In the genomic region with DNA sequence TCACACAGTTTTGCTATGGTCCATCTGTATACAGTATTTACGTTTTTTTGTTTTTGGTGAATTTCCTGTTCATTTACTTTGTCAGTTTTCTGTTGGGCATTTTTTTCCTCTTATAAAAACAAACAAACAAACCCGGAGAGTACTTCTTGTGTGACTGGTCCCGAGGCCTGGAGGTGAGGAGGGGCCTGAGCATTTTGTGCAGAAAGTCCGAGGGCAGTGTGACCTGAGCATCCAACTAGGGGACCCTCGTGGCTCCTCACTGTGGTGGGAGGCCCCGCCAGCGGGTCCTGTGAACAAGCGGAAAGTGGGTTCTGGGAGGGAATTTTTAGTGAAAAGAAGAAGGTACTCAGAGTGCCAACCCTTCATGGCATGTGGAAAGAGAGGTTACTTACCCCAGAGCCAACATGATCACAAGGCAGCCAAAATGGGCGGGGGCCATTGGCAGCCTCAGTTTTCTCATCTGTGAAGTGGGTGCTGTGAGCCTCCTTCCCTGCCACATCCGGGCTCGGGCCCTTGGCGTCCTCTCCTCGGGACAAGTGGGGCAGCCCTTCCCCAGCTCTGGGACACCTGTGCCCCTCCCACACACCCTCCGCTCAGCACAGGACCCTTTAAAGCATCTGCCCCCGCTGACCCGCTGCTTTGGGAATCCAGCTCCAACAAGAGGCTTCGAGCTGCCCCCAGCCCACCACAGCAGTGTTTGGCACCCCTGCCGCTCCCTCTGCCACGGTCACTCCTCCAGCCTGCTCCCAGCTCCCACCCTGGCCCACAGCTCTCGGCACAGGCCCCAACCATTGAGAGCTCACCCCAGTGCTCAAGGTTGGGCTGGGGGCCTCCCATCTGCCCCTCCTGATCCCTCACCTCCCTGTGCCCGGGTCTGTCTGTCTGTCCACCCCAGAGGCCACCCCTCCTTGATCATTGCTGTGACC, we compare ENCODE assay signal across 15 cellular contexts. TPM values are rescaled to one million over a fixed set of nuclear protein-coding genes. Genes with fewer than 3 reads are reported as not detected.
"Had no signal": no experiment of that assay in that cellular context is flagged by ENCODE, and none has a peak within 500 bp of the region (broad histone marks: within the 10 kb centered on the region; RNA-seq: fewer than 3 reads in every experiment).

No MANE protein-coding gene starts in this region.

- H3K4me3 ChIP-seq: esophagus muscularis mucosa, gastroesophageal sphincter, heart right ventricle, left ventricle myocardium inferior, pancreas, transverse colon had no signal

- H3K4me1 ChIP-seq: esophagus muscularis mucosa, gastroesophageal sphincter, heart right ventricle, left ventricle myocardium inferior, pancreas, transverse colon had no signal

- H3K27ac ChIP-seq: esophagus muscularis mucosa, gastroesophageal sphincter, heart right ventricle, left ventricle myocardium inferior, pancreas, transverse colon had no signal

- ATAC-seq: activated CD4-positive, alpha-beta T cell treated with anti-CD3 and anti-CD28 coated beads for 36 hours; gastroesophageal sphincter; heart right ventricle; naive thymus-derived CD8-positive, alpha-beta T cell; pancreas had no signal

- DNase-seq: activated CD4-positive, alpha-beta T cell treated with anti-CD3 and anti-CD28 coated beads for 36 hours; activated CD4-positive, alpha-beta T cell treated with anti-CD3 and anti-CD28 coated beads, Interleukin-2, amount 50 U/mL, for 48 hours; activated gamma-delta T cell treated with Interleukin-2 at 50 U/mL for 16 hours; effector CD8-positive, alpha-beta T cell; heart right ventricle; kidney glomerular epithelial cell; left ventricle myocardium inferior; stimulated activated naive CD4-positive, alpha-beta T cell treated with Interleukin-2 at 50 U/mL for 16 hours; transverse colon had no signal

- H3K9me3 ChIP-seq: esophagus muscularis mucosa, gastroesophageal sphincter, heart right ventricle, left ventricle myocardium inferior, pancreas, transverse colon had no signal

- H3K27me3 ChIP-seq: pancreas, transverse colon had no signal

- FAIRE-seq: endothelial cell of umbilical vein, pancreas had no signal

- H3K36me3 ChIP-seq: esophagus muscularis mucosa, gastroesophageal sphincter, heart right ventricle, left ventricle myocardium inferior, pancreas, transverse colon had no signal

RNA-seq across cellular contexts. Expression of gene GPR78, which starts 22.8 kb away (rescaled TPM):
- total RNA-seq: activated CD4-positive, alpha-beta T cell treated with anti-CD3 and anti-CD28 coated beads for 36 hours; endothelial cell of umbilical vein; esophagus muscularis mucosa; gastroesophageal sphincter; left ventricle myocardium inferior; naive thymus-derived CD8-positive, alpha-beta T cell; pancreas; T-helper 2 cell treated with Interferon-gamma antibody and Interleukin-4, amounts not matched to agents 100 ng/mL and 5 ng/mL, for 36 hours had no signal
- polyA plus RNA-seq: endothelial cell of umbilical vein; naive thymus-derived CD8-positive, alpha-beta T cell had no signal

RNA-seq across cellular contexts. Expression of gene CPZ, which starts 35.2 kb away (rescaled TPM):
- total RNA-seq: activated CD4-positive, alpha-beta T cell treated with anti-CD3 and anti-CD28 coated beads for 36 hours; endothelial cell of umbilical vein; naive thymus-derived CD8-positive, alpha-beta T cell; T-helper 2 cell treated with Interferon-gamma antibody and Interleukin-4, amounts not matched to agents 100 ng/mL and 5 ng/mL, for 36 hours had no signal
- polyA plus RNA-seq: endothelial cell of umbilical vein; naive thymus-derived CD8-positive, alpha-beta T cell had no signal
